9 cellular contexts compared by ENCODE assay signal in the genomic region with DNA sequence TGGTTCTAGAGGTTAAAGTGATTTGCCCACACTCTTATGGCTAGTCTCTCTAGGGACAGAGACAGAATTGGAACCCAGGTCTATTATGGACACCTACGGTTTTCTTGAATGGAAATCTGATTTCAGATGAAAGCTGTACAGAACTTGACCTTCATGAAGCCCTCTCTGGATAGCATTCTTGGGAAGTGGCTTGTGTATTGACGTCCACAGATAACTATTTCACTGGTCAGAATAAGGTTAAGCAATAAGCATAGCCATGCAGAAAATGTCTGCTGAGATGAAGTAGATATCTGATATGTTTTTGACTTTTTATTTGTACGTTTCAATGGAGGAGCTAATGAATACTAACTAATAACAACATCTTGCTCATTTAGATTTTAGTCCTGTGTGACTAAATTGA. TPM values are rescaled to one million over a fixed set of nuclear protein-coding genes. Genes with fewer than 3 reads are reported as not detected.
A peak's percentile ranks its signal among the peaks of the same experiment; 100 is the strongest.
DNase-seq lines count a peak whose midpoint lies in the region; ATAC-seq and TF ChIP-seq lines count a peak whose summit lies in the region.
"Had no signal": no experiment of that assay in that cellular context is flagged by ENCODE, and none has a peak within 500 bp of the region (broad histone marks: within the 10 kb centered on the region; RNA-seq: fewer than 3 reads in every experiment).

No MANE protein-coding gene starts in this region.

- H3K27me3 ChIP-seq in stomach (peaks cover 0 to 8% (median 0%) of the 10 kb centered on the region in 3 donors), foreskin keratinocyte (no peaks in the 10 kb centered on the region)

- H3K9me3 ChIP-seq in stomach, result no peaks in the 10 kb centered on the region

- no peaks in the 10 kb centered on the region for H3K9me3 Mint-ChIP-seq in IgD-negative memory B cell
- peaks cover 2% of the 10 kb centered on the region for H3K9me3 Mint-ChIP-seq in activated naive CD8-positive, alpha-beta T cell treated with anti-CD3 and anti-CD28 coated beads, Interleukin-2, amount 10 ng/mL, durations not matched to agents 7 days and 5 days

- POLR2A ChIA-PET in activated naive CD8-positive, alpha-beta T cell treated with anti-CD3 and anti-CD28 coated beads, Interleukin-2, amount 10 ng/mL, durations not matched to agents 7 days and 5 days (lab: Charles Lee), result interaction anchor here (1.0 kb wide), 1 partner anchor 10 kb away, joined by 3 read pairs; a partner anchor contains a TSS

- no peak for TF ChIP-seq POLR2A in stomach (IDR thresholded peaks at IDR 0.05)

- H3K4me1 Mint-ChIP-seq in IgD-negative memory B cell, result peaks cover 8 to 11% (median 8%) of the 10 kb centered on the region in 3 donors
- H3K4me1 Mint-ChIP-seq in activated naive CD8-positive, alpha-beta T cell treated with anti-CD3 and anti-CD28 coated beads, Interleukin-2, amount 10 ng/mL, durations not matched to agents 7 days and 5 days, result peaks cover 15% of the 10 kb centered on the region

- no peak for ATAC-seq in activated naive CD8-positive, alpha-beta T cell treated with anti-CD3 and anti-CD28 coated beads, Interleukin-2, amount 10 ng/mL, durations not matched to agents 7 days and 5 days (ENCODE audit: low read depth)
- no peak for ATAC-seq in foreskin keratinocyte
- ATAC-seq in GM21825 (IDR thresholded peaks at IDR 0.05; ENCODE audit: unreplicated experiment), result no peak

- WGBS in stomach, 5 donors, result 53 to 65% (median 60%) methylated on average over 3 of the region's 3 CpGs

- H3K27ac ChIP-seq in stomach (peak overlapping the region in 4 of 5 donors; percentile 85 to 94 (median 92)), foreskin keratinocyte (no peak overlapping the region)

- H3K4me3 ChIP-seq in stomach, result peak overlapping the region in 3 of 4 donors; percentile 67 to 73 (median 73)

- H3K36me3 ChIP-seq in stomach, result peaks cover 0 to 13% (median 11%) of the 10 kb centered on the region in 4 donors

- H3K36me3 Mint-ChIP-seq in IgD-negative memory B cell, result no peaks in the 10 kb centered on the region
- no peaks in the 10 kb centered on the region for H3K36me3 Mint-ChIP-seq in activated naive CD8-positive, alpha-beta T cell treated with anti-CD3 and anti-CD28 coated beads, Interleukin-2, amount 10 ng/mL, durations not matched to agents 7 days and 5 days

- no peak for DNase-seq in activated naive CD8-positive, alpha-beta T cell treated with anti-CD3 and anti-CD28 coated beads, Interleukin-2, amount 10 ng/mL, durations not matched to agents 7 days and 5 days
- DNase-seq in hepatic stellate cell (ENCODE audit: low spot score) (peak; percentile 54), stomach (no peak), foreskin keratinocyte (no peak), NCI-H1930 (lab: John Stamatoyannopoulos, UW) (no peak), HK-2 (ENCODE audit: unreplicated experiment) (no peak)
- DNase-seq: stimulated activated naive CD4-positive, alpha-beta T cell had no signal

- H3K27me3 Mint-ChIP-seq in IgD-negative memory B cell, result peaks cover 32% of the 10 kb centered on the region
- H3K27me3 Mint-ChIP-seq in activated naive CD8-positive, alpha-beta T cell treated with anti-CD3 and anti-CD28 coated beads, Interleukin-2, amount 10 ng/mL, durations not matched to agents 7 days and 5 days, result peaks cover 54% of the 10 kb centered on the region

- peak overlapping the region in 1 of 3 donors; percentile 63 for H3K27ac Mint-ChIP-seq in IgD-negative memory B cell
- no peak overlapping the region for H3K27ac Mint-ChIP-seq in activated naive CD8-positive, alpha-beta T cell treated with anti-CD3 and anti-CD28 coated beads, Interleukin-2, amount 10 ng/mL, durations not matched to agents 7 days and 5 days

- peak overlapping the region; percentile 22 to 80 (median 68) for H3K4me3 Mint-ChIP-seq in IgD-negative memory B cell
- H3K4me3 Mint-ChIP-seq in activated naive CD8-positive, alpha-beta T cell treated with anti-CD3 and anti-CD28 coated beads, Interleukin-2, amount 10 ng/mL, durations not matched to agents 7 days and 5 days, result peak overlapping the region; percentile 20

- intact Hi-C loops in stomach (cut with DNase I; ENCODE audit: low total_unique reads), result no loop called here

- peaks cover 1 to 41% (median 27%) of the 10 kb centered on the region in 4 donors for H3K4me1 ChIP-seq in stomach
- H3K4me1 ChIP-seq in foreskin keratinocyte, result peaks cover 12% of the 10 kb centered on the region

- TF ChIP-seq EP300 in stomach (IDR thresholded peaks at IDR 0.05), result no peak

- no peak for TF ChIP-seq CTCF in stomach (IDR thresholded peaks at IDR 0.05)
- no peak for TF ChIP-seq CTCF in foreskin keratinocyte (conservative IDR thresholded peaks at IDR 0.05)

RNA-seq across cellular contexts. Expression of a gene that starts 1.1 kb away (rescaled TPM):
- polyA plus RNA-seq in IgD-negative memory B cell (not detected), stomach (1 to 10 TPM in 1 of 3 donors, under 1 TPM in 2; 0.76 to 1.8 (median 0.93) TPM), foreskin keratinocyte (4.1 and 4.2 TPM in 2 replicates)
- total RNA-seq in activated naive CD8-positive, alpha-beta T cell treated with anti-CD3 and anti-CD28 coated beads, Interleukin-2, amount 10 ng/mL, durations not matched to agents 7 days and 5 days, result under 1 TPM; 0.77 to 0.86 TPM
- total RNA-seq in stomach (10 to 100 TPM in 1 of 5 donors, 1 to 10 TPM in 2, under 1 TPM in 1, not detected in 1; 0.58 to 81.2 (median 6.3) TPM), foreskin keratinocyte (2.7 and 3.4 TPM in 2 replicates)

RNA-seq across cellular contexts. Expression of a gene that starts 10.0 kb away (rescaled TPM):
- 4.5 TPM for polyA plus RNA-seq in IgD-negative memory B cell
- total RNA-seq in activated naive CD8-positive, alpha-beta T cell treated with anti-CD3 and anti-CD28 coated beads, Interleukin-2, amount 10 ng/mL, durations not matched to agents 7 days and 5 days, result 10 to 100 TPM; 14.7 to 15.8 TPM
- 100 to 1,000 TPM in 2 of 5 donors, 10 to 100 TPM in 3; 30.4 to 186 (median 97.7) TPM for total RNA-seq in stomach
- 10 to 100 TPM; 11.5 to 23.5 (median 21.2) TPM for polyA plus RNA-seq in stomach
- total RNA-seq in foreskin keratinocyte, result 61.3 and 66.7 TPM in 2 replicates
- 7.2 and 8.2 TPM in 2 replicates for polyA plus RNA-seq in foreskin keratinocyte
